Comparison of ENCODE assay signal across 10 cellular contexts in genomic region chr13:99969368-99969933, GRCh38. TPM values are rescaled to one million over a fixed set of nuclear protein-coding genes. Genes with fewer than 3 reads are reported as not detected.
DNase-seq lines count a peak whose midpoint lies in the region; ATAC-seq and TF ChIP-seq lines count a peak whose summit lies in the region.
"Had no signal": no experiment of that assay in that cellular context is flagged by ENCODE, and none has a peak within 500 bp of the region (broad histone marks: within the 10 kb centered on the region; RNA-seq: fewer than 3 reads in every experiment).

No MANE protein-coding gene starts in this region.

- H3K4me3 ChIP-seq in CD4-positive, alpha-beta memory T cell (ENCODE audit: low read length in 2 of 2) = peak overlapping the region in 1 of 2 donors; percentile 38
- H3K4me3 ChIP-seq in KMS-11 (IDR thresholded peaks at IDR 0.05; ENCODE audit: insufficient read depth, low read depth, low read length) (no peak overlapping the region), breast epithelium (peak overlapping the region; percentile 2 to 69 (median 39))

- POLR2A ChIA-PET in CD4-positive, alpha-beta memory T cell (lab: Charles Lee; ENCODE audit: partially characterized antibody) = interaction anchor here (1.2 to 1.8 kb wide), 4 partner anchors 12 to 311 kb away, joined by 3 to 11 read pairs (median 6); no protein-coding TSS in a partner anchor

- peak overlapping the region; percentile 51 for H3K4me2 ChIP-seq in KMS-11

- no peaks in the 10 kb centered on the region for H3K9me3 ChIP-seq in CD4-positive, alpha-beta memory T cell (ENCODE audit: control insufficient read depth in 1 of 2, low read length in 2 of 2)
- H3K9me3 ChIP-seq in breast epithelium = no peaks in the 10 kb centered on the region

- intact Hi-C loops in CD4-positive, alpha-beta memory T cell (cut with micrococcal nuclease) = no loop called here
- intact Hi-C loops in breast epithelium (cut with DNase I; ENCODE audit: low total_unique reads) = no loop called here

- peak overlapping the region; percentile 84 to 91 (median 86) for H3K4me3 Mint-ChIP-seq in CD4-positive, alpha-beta memory T cell
- peak overlapping the region; percentile 84 for H3K4me3 Mint-ChIP-seq in natural killer cell treated with Interleukin-12 subunit alpha and Interleukin-12 subunit beta and Interleukin-15 and Interleukin-18, amount 100 ng/mL, for 72 hours

- H3K79me2 ChIP-seq in KMS-11 (ENCODE audit: insufficient read depth, low read depth) = peaks cover 4% of the 10 kb centered on the region; the same call in 1 of the 2 replicates

- no peaks in the 10 kb centered on the region for H4K20me1 ChIP-seq in KMS-11 (ENCODE audit: insufficient read depth)

- H3K27me3 ChIP-seq in CD4-positive, alpha-beta memory T cell (ENCODE audit: insufficient read depth, low read length) = peaks cover 69% of the 10 kb centered on the region
- H3K27me3 ChIP-seq in KMS-11 (ENCODE audit: insufficient read depth, low read depth) (no peaks in the 10 kb centered on the region), breast epithelium (peaks cover 21 to 93% of the 10 kb centered on the region in 2 donors)

- peaks cover 60 to 63% of the 10 kb centered on the region in 2 donors for H3K27me3 Mint-ChIP-seq in CD4-positive, alpha-beta memory T cell
- H3K27me3 Mint-ChIP-seq in natural killer cell treated with Interleukin-12 subunit alpha and Interleukin-12 subunit beta and Interleukin-15 and Interleukin-18, amount 100 ng/mL, for 72 hours = peaks cover 53 to 69% of the 10 kb centered on the region in 2 donors

- peaks cover 10 to 42% (median 20%) of the 10 kb centered on the region in 4 donors for H3K4me1 Mint-ChIP-seq in CD4-positive, alpha-beta memory T cell
- H3K4me1 Mint-ChIP-seq in natural killer cell treated with Interleukin-12 subunit alpha and Interleukin-12 subunit beta and Interleukin-15 and Interleukin-18, amount 100 ng/mL, for 72 hours (ENCODE audit: low read depth in 2 of 2) = peaks cover 19 to 20% of the 10 kb centered on the region in 2 donors

- peaks cover 32% of the 10 kb centered on the region for H3K4me1 ChIP-seq in CD4-positive, alpha-beta memory T cell (ENCODE audit: insufficient read depth, low read length)
- no peaks in the 10 kb centered on the region for H3K4me1 ChIP-seq in KMS-11 (ENCODE audit: low read depth, poor library complexity, severe bottlenecking)
- H3K4me1 ChIP-seq in breast epithelium = peaks cover 0 to 17% of the 10 kb centered on the region in 2 donors

- no peak overlapping the region for H3K27ac ChIP-seq in CD4-positive, alpha-beta memory T cell (ENCODE audit: low read depth, low read length)
- peak overlapping the region; percentile 77 for H3K27ac ChIP-seq in KMS-11
- no peak overlapping the region for H3K27ac ChIP-seq in breast epithelium
- H3K27ac ChIP-seq: SJSA1 had no signal

- CTCF ChIA-PET in CD4-positive, alpha-beta memory T cell (lab: Charles Lee; ENCODE audit: partially characterized antibody) = interaction anchor here (0.9 kb wide), 1 partner anchor 15 kb away, joined by 3 read pairs; no protein-coding TSS in a partner anchor

- ATAC-seq in natural killer cell treated with Interleukin-12 subunit alpha and Interleukin-12 subunit beta and Interleukin-15 and Interleukin-18, amount 100 ng/mL, for 72 hours = no peak
- ATAC-seq in HG02588 (IDR thresholded peaks at IDR 0.05; ENCODE audit: unreplicated experiment) (no peak), HG03025 (IDR thresholded peaks at IDR 0.05; ENCODE audit: low FRiP score, unreplicated experiment) (no peak), HG03442 (IDR thresholded peaks at IDR 0.05; ENCODE audit: unreplicated experiment) (no peak)

- peak overlapping the region in 6 of 7 donors; percentile 14 to 93 (median 88) for H3K27ac Mint-ChIP-seq in CD4-positive, alpha-beta memory T cell
- peak overlapping the region; percentile 56 to 58 for H3K27ac Mint-ChIP-seq in natural killer cell treated with Interleukin-12 subunit alpha and Interleukin-12 subunit beta and Interleukin-15 and Interleukin-18, amount 100 ng/mL, for 72 hours

- H3K9me3 Mint-ChIP-seq in CD4-positive, alpha-beta memory T cell = peaks cover 0 to 50% (median 29%) of the 10 kb centered on the region in 8 donors
- no peaks in the 10 kb centered on the region for H3K9me3 Mint-ChIP-seq in natural killer cell treated with Interleukin-12 subunit alpha and Interleukin-12 subunit beta and Interleukin-15 and Interleukin-18, amount 100 ng/mL, for 72 hours

- no peak for DNase-seq in CD4-positive, alpha-beta memory T cell
- DNase-seq in breast epithelium (ENCODE audit: low spot score in 2 of 2) = no peak
- no peak for DNase-seq in natural killer cell treated with Interleukin-12 subunit alpha and Interleukin-12 subunit beta and Interleukin-15 and Interleukin-18, amount 100 ng/mL, for 72 hours (ENCODE audit: low spot score)
- no peak for DNase-seq in stimulated activated CD4-positive, alpha-beta T cell treated with anti-CD3 and anti-CD28 coated beads, Interleukin-2, amount 100 ng/mL, for 24 hours
- DNase-seq: GF-D8 had no signal

- H3K36me3 ChIP-seq in CD4-positive, alpha-beta memory T cell (ENCODE audit: insufficient read depth, low read length) = no peaks in the 10 kb centered on the region
- no peaks in the 10 kb centered on the region for H3K36me3 ChIP-seq in KMS-11 (ENCODE audit: insufficient read depth)
- H3K36me3 ChIP-seq in breast epithelium = no peaks in the 10 kb centered on the region
- H3K36me3 ChIP-seq: SJSA1 had no signal

- peaks cover 8 to 12% of the 10 kb centered on the region in 2 donors for H3K36me3 Mint-ChIP-seq in CD4-positive, alpha-beta memory T cell
- peaks cover 24% of the 10 kb centered on the region for H3K36me3 Mint-ChIP-seq in natural killer cell treated with Interleukin-12 subunit alpha and Interleukin-12 subunit beta and Interleukin-15 and Interleukin-18, amount 100 ng/mL, for 72 hours

- H3K9ac ChIP-seq in KMS-11 = peak overlapping the region; percentile 85

- peak overlapping the region; percentile 66; the same call in 1 of the 2 replicates for H2AFZ ChIP-seq in KMS-11 (ENCODE audit: low read depth)

- TF ChIP-seq CTCF in KMS-11 (conservative IDR thresholded peaks at IDR 0.05; ENCODE audit: low read depth, low read length) (no peak), breast epithelium (IDR thresholded peaks at IDR 0.05) (no peak)

- no peak for TF ChIP-seq POLR2A in breast epithelium (IDR thresholded peaks at IDR 0.05)

RNA-seq across cellular contexts. Expression of gene ZIC5, which starts 2.1 kb away (rescaled TPM):
- not detected for total RNA-seq in CD4-positive, alpha-beta memory T cell
- not detected for polyA plus RNA-seq in CD4-positive, alpha-beta memory T cell
- total RNA-seq in breast epithelium = not detected
- not detected for total RNA-seq in natural killer cell treated with Interleukin-12 subunit alpha and Interleukin-12 subunit beta and Interleukin-15 and Interleukin-18, amount 100 ng/mL, for 72 hours
- total RNA-seq: SJSA1 had no signal

RNA-seq across cellular contexts. Expression of gene ZIC2, which starts 12.1 kb away (rescaled TPM):
- not detected for total RNA-seq in CD4-positive, alpha-beta memory T cell
- polyA plus RNA-seq in CD4-positive, alpha-beta memory T cell = not detected
- total RNA-seq in breast epithelium = under 1 TPM in 1 of 3 donors, not detected in 2; 0.15 TPM
- 1 to 10 TPM in 1 of 2 donors, not detected in 1; 3.4 TPM for total RNA-seq in natural killer cell treated with Interleukin-12 subunit alpha and Interleukin-12 subunit beta and Interleukin-15 and Interleukin-18, amount 100 ng/mL, for 72 hours
